In genomic region chr4:20698820-20699219, GRCh38 we compare ENCODE assay signal across 11 cellular contexts. TPM values are rescaled to one million over a fixed set of nuclear protein-coding genes. Genes with fewer than 3 reads are reported as not detected.
DNase-seq lines count a peak whose midpoint lies in the region; ATAC-seq and TF ChIP-seq lines count a peak whose summit lies in the region.
"Had no signal": no experiment of that assay in that cellular context is flagged by ENCODE, and none has a peak within 500 bp of the region (broad histone marks: within the 10 kb centered on the region; RNA-seq: fewer than 3 reads in every experiment).

No MANE protein-coding gene starts in this region.

- H3K27ac Mint-ChIP-seq in CD8-positive, alpha-beta T cell = no peak overlapping the region
- H3K27ac Mint-ChIP-seq in GM23338 (no peak overlapping the region), nephron (peak overlapping the region; percentile 81 to 92 (median 84))
- no peak overlapping the region for H3K27ac Mint-ChIP-seq in activated naive CD8-positive, alpha-beta T cell treated with anti-CD3 and anti-CD28 coated beads, Interleukin-2, amount 10 ng/mL, durations not matched to agents 7 days and 5 days

- no peak overlapping the region for H3K4me3 ChIP-seq in CD8-positive, alpha-beta T cell (ENCODE audit: low read depth, low read length)
- H3K4me3 ChIP-seq in GM23338 (no peak overlapping the region), upper lobe of right lung (no peak overlapping the region), thyroid gland (replicated peaks in 1 of 3) (no peak overlapping the region)

- peaks cover 30% of the 10 kb centered on the region for H3K79me2 ChIP-seq in GM23338 (replicated peaks; ENCODE audit: insufficient read depth)

- peak overlapping the region; percentile 2 for H3K4me3 Mint-ChIP-seq in CD8-positive, alpha-beta T cell
- peak overlapping the region; percentile 34; the same call in 1 of the 3 replicates for H3K4me3 Mint-ChIP-seq in GM23338
- H3K4me3 Mint-ChIP-seq in activated naive CD8-positive, alpha-beta T cell treated with anti-CD3 and anti-CD28 coated beads, Interleukin-2, amount 10 ng/mL, durations not matched to agents 7 days and 5 days = peak overlapping the region; percentile 27
- H3K4me3 Mint-ChIP-seq in nephron = peak overlapping the region; percentile 74 to 97 (median 83)

- peaks cover 15% of the 10 kb centered on the region for H3K4me1 ChIP-seq in CD8-positive, alpha-beta T cell (ENCODE audit: insufficient read depth, low read length)
- peaks cover 5% of the 10 kb centered on the region; the same call in 1 of the 2 replicates for H3K4me1 ChIP-seq in GM23338 (ENCODE audit: insufficient read depth)
- peaks cover 18% of the 10 kb centered on the region for H3K4me1 ChIP-seq in upper lobe of right lung
- peaks cover 5 to 14% of the 10 kb centered on the region in 2 donors for H3K4me1 ChIP-seq in thyroid gland

- no peak for DNase-seq in CD8-positive, alpha-beta T cell
- DNase-seq in GM23338 (ENCODE audit: low spot score) = no peak
- no peak for DNase-seq in activated naive CD8-positive, alpha-beta T cell treated with anti-CD3 and anti-CD28 coated beads, Interleukin-2, amount 10 ng/mL, durations not matched to agents 7 days and 5 days
- no peak for DNase-seq in upper lobe of right lung
- DNase-seq in NOMO-1 treated with dmso at 0.1 percent for 144 hours (lab: John Stamatoyannopoulos, UW; ENCODE audit: unreplicated experiment) = no peak
- DNase-seq in thyroid gland = no peak
- DNase-seq: left cardiac atrium, NCI-H2107 had no signal

- WGBS in thyroid gland, 2 donors = 80 to 84% methylated on average over 4 of the region's 4 CpGs

- peaks cover 5% of the 10 kb centered on the region for H3K36me3 Mint-ChIP-seq in CD8-positive, alpha-beta T cell
- H3K36me3 Mint-ChIP-seq in GM23338 (ENCODE audit: low read depth) (no peaks in the 10 kb centered on the region; the same call in 2 of the 3 replicates), nephron (ENCODE audit: low read depth) (no peaks in the 10 kb centered on the region)
- peaks cover under 1% of the 10 kb centered on the region for H3K36me3 Mint-ChIP-seq in activated naive CD8-positive, alpha-beta T cell treated with anti-CD3 and anti-CD28 coated beads, Interleukin-2, amount 10 ng/mL, durations not matched to agents 7 days and 5 days

- no peak for ATAC-seq in CD8-positive, alpha-beta T cell
- ATAC-seq in GM23338 (no peak), upper lobe of right lung (no peak)
- ATAC-seq in activated naive CD8-positive, alpha-beta T cell treated with anti-CD3 and anti-CD28 coated beads, Interleukin-2, amount 10 ng/mL, durations not matched to agents 7 days and 5 days (ENCODE audit: low read depth) = no peak
- ATAC-seq: left cardiac atrium had no signal

- no peaks in the 10 kb centered on the region for H3K27me3 Mint-ChIP-seq in CD8-positive, alpha-beta T cell (ENCODE audit: low read depth)
- H3K27me3 Mint-ChIP-seq in GM23338 (ENCODE audit: insufficient read depth, low read depth, poor library complexity) (peaks cover 2% of the 10 kb centered on the region), nephron (ENCODE audit: low read depth) (no peaks in the 10 kb centered on the region)
- H3K27me3 Mint-ChIP-seq in activated naive CD8-positive, alpha-beta T cell treated with anti-CD3 and anti-CD28 coated beads, Interleukin-2, amount 10 ng/mL, durations not matched to agents 7 days and 5 days = peaks cover 3% of the 10 kb centered on the region

- H3K4me1 Mint-ChIP-seq in CD8-positive, alpha-beta T cell (ENCODE audit: low read depth) = peaks cover 35% of the 10 kb centered on the region
- H3K4me1 Mint-ChIP-seq in GM23338 (peaks cover 6% of the 10 kb centered on the region; the same call in 2 of the 3 replicates), nephron (peaks cover 30% of the 10 kb centered on the region)
- peaks cover 22% of the 10 kb centered on the region for H3K4me1 Mint-ChIP-seq in activated naive CD8-positive, alpha-beta T cell treated with anti-CD3 and anti-CD28 coated beads, Interleukin-2, amount 10 ng/mL, durations not matched to agents 7 days and 5 days

- no peak for TF ChIP-seq CTCF in CD8-positive, alpha-beta T cell (IDR thresholded peaks at IDR 0.05)
- no peak for TF ChIP-seq CTCF in GM23338 (conservative IDR thresholded peaks at IDR 0.05; ENCODE audit: low read depth in 2 of 2)
- no peak for TF ChIP-seq CTCF in nephron (IDR thresholded peaks at IDR 0.05; ENCODE audit: unreplicated experiment in 3 of 3)
- no peak for TF ChIP-seq CTCF in upper lobe of right lung (IDR thresholded peaks at IDR 0.05)
- no peak for TF ChIP-seq CTCF in thyroid gland (IDR thresholded peaks at IDR 0.05)

- TF ChIP-seq POLR2A in thyroid gland (IDR thresholded peaks at IDR 0.05) = no peak

- H3K9me3 Mint-ChIP-seq in CD8-positive, alpha-beta T cell = no peaks in the 10 kb centered on the region
- H3K9me3 Mint-ChIP-seq in GM23338 (no peaks in the 10 kb centered on the region), nephron (no peaks in the 10 kb centered on the region)
- H3K9me3 Mint-ChIP-seq in activated naive CD8-positive, alpha-beta T cell treated with anti-CD3 and anti-CD28 coated beads, Interleukin-2, amount 10 ng/mL, durations not matched to agents 7 days and 5 days = no peaks in the 10 kb centered on the region

- no peaks in the 10 kb centered on the region for H3K9me3 ChIP-seq in CD8-positive, alpha-beta T cell (ENCODE audit: low read length)
- H3K9me3 ChIP-seq in upper lobe of right lung (no peaks in the 10 kb centered on the region), thyroid gland (no peaks in the 10 kb centered on the region)
- H3K9me3 ChIP-seq: ascending aorta, tibial nerve had no signal

- 0 out of 2 replicates have a peak, but pooled peaks cover 4% of the 10 kb centered on the region for H4K20me1 ChIP-seq in GM23338 (replicated peaks; ENCODE audit: insufficient read depth)

- POLR2A ChIA-PET in CD8-positive, alpha-beta T cell (lab: Charles Lee) = interaction anchor here (0.9 kb wide), 1 partner anchor 13 kb away, joined by 3 read pairs; no protein-coding TSS in a partner anchor
- POLR2A ChIA-PET in activated naive CD8-positive, alpha-beta T cell treated with anti-CD3 and anti-CD28 coated beads, Interleukin-2, amount 10 ng/mL, durations not matched to agents 7 days and 5 days (lab: Charles Lee) = no interaction called here

- intact Hi-C loops in CD8-positive, alpha-beta T cell (cut with DNase I, micrococcal nuclease) = no loop called here
- intact Hi-C loops in upper lobe of right lung (cut with DNase I) (no loop called here), thyroid gland (cut with DNase I) (no loop called here)

- H2AFZ ChIP-seq in GM23338 = no peak overlapping the region

- no peaks in the 10 kb centered on the region for H3K27me3 ChIP-seq in CD8-positive, alpha-beta T cell (ENCODE audit: insufficient read depth, low read length)
- H3K27me3 ChIP-seq in GM23338 (ENCODE audit: insufficient read depth) (no peaks in the 10 kb centered on the region), upper lobe of right lung (no peaks in the 10 kb centered on the region), thyroid gland (no peaks in the 10 kb centered on the region)
- H3K27me3 ChIP-seq: ascending aorta, tibial nerve had no signal

- H3K9me2 ChIP-seq in GM23338 (ENCODE audit: insufficient read depth) = no peaks in the 10 kb centered on the region

- no peaks in the 10 kb centered on the region for H3K36me3 ChIP-seq in CD8-positive, alpha-beta T cell (ENCODE audit: insufficient read depth, low read length)
- H3K36me3 ChIP-seq in GM23338 (ENCODE audit: insufficient read depth) = no peaks in the 10 kb centered on the region
- H3K36me3 ChIP-seq in upper lobe of right lung = no peaks in the 10 kb centered on the region
- no peaks in the 10 kb centered on the region for H3K36me3 ChIP-seq in thyroid gland
- H3K36me3 ChIP-seq: ascending aorta, tibial nerve had no signal

- no peak overlapping the region for H3K27ac ChIP-seq in CD8-positive, alpha-beta T cell (ENCODE audit: low read depth, low read length)
- no peak overlapping the region for H3K27ac ChIP-seq in GM23338 (ENCODE audit: low read depth)
- H3K27ac ChIP-seq in upper lobe of right lung = no peak overlapping the region
- H3K27ac ChIP-seq in thyroid gland = no peak overlapping the region
- H3K27ac ChIP-seq: ascending aorta had no signal

- CTCF ChIA-PET in CD8-positive, alpha-beta T cell (lab: Charles Lee) = interaction anchor here (1.2 to 2.6 kb wide), 2 partner anchors 14 to 74 kb away, joined by 5 to 18 read pairs; no protein-coding TSS in a partner anchor

- no peak overlapping the region for H3K4me2 ChIP-seq in GM23338

- H3F3A ChIP-seq in GM23338 (replicated peaks; ENCODE audit: low read depth) = no peaks in the 10 kb centered on the region

TF ChIP-seq in GM23338, 12 proteins besides CTCF, POLR2A, EP300 and RAD21 (continues in another document):
- no peak for TF ChIP-seq JUNB (IDR thresholded peaks at IDR 0.05; ENCODE audit: unreplicated experiment)
- TF ChIP-seq REST (IDR thresholded peaks at IDR 0.05; ENCODE audit: unreplicated experiment) = no peak

RNA-seq across cellular contexts. Expression of gene PACRGL, which starts 1.4 kb away (rescaled TPM):
- 1 to 10 TPM; 7.0 to 7.3 TPM for total RNA-seq in CD8-positive, alpha-beta T cell
- 15.8 and 23.0 TPM in 2 replicates for total RNA-seq in GM23338 (2014; rRNA removed; shearing (Covaris generic))
- 4.8 and 6.5 TPM in 2 replicates for polyA plus RNA-seq in GM23338 (2016; fragmentation: Nextera tagmentation; extraction: Ambion mirVana)
- 10 to 100 TPM; 11.3 to 12.4 TPM for total RNA-seq in activated naive CD8-positive, alpha-beta T cell treated with anti-CD3 and anti-CD28 coated beads, Interleukin-2, amount 10 ng/mL, durations not matched to agents 7 days and 5 days
- 17.4 TPM for total RNA-seq in upper lobe of right lung
- total RNA-seq in thyroid gland = 10 to 100 TPM; 31.1 to 63.2 (median 41.6) TPM

Comparison
In these comparisons a context has a peak if more than half of its experiments do, and no peak if none do; other contexts are left out.
1. H3K27ac Mint-ChIP-seq: peak in nephron (3 of 3); none in CD8-positive, alpha-beta T cell (single experiment), GM23338 (single experiment) and activated naive CD8-positive, alpha-beta T cell treated with anti-CD3 and anti-CD28 coated beads, Interleukin-2, amount 10 ng/mL, durations not matched to agents 7 days and 5 days (single experiment).
2. H3K4me3 Mint-ChIP-seq: peak in every context shown above with its lines; median percentile 83 in nephron; 34 in GM23338; 27 in activated naive CD8-positive, alpha-beta T cell treated with anti-CD3 and anti-CD28 coated beads, Interleukin-2, amount 10 ng/mL, durations not matched to agents 7 days and 5 days; 2 in CD8-positive, alpha-beta T cell.